12 cellular contexts compared by ENCODE assay signal in the genomic region with DNA sequence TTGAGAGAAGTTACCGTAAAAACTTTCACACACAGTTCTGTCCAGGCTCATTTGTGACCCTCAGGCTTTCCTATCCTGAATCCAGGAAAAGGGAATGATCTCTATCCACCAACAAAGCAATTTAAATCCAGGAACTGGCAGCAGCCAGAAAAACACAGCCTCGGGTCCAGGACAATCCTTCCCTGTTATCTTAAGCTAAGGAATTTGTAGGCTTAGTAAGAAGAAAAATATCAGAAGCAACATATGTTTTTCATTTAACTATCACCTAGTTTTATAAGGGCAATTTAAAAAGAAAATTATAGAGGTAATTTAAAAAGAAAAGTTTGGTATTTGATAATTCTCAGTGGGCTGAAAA. TPM values are rescaled to one million over a fixed set of nuclear protein-coding genes. Genes with fewer than 3 reads are reported as not detected.
DNase-seq lines count a peak whose midpoint lies in the region; ATAC-seq, FAIRE-seq and TF ChIP-seq lines count a peak whose summit lies in the region.
"Had no signal": no experiment of that assay in that cellular context is flagged by ENCODE, and none has a peak within 500 bp of the region (broad histone marks: within the 10 kb centered on the region; RNA-seq: fewer than 3 reads in every experiment).

No MANE protein-coding gene starts in this region.

- H2AFZ ChIP-seq in endothelial cell of umbilical vein (ENCODE audit: low read depth, low read length), result no peak overlapping the region

- TF ChIP-seq CTCF in heart left ventricle (IDR thresholded peaks at IDR 0.05) (no peak), endothelial cell of umbilical vein (IDR thresholded peaks at IDR 0.05; ENCODE audit: extremely low read depth in 1 of 2, insufficient read depth in 1 of 2, low read depth in 1 of 2, low read length in 2 of 2) (no peak), vagina (IDR thresholded peaks at IDR 0.05) (no peak)

- ATAC-seq in heart left ventricle (peak in 1 of 4 donors; percentile 14), HG03571 (IDR thresholded peaks at IDR 0.05; ENCODE audit: unreplicated experiment) (no peak)
- ATAC-seq: activated CD4-positive, CD25-positive, alpha-beta regulatory T cell treated with anti-CD3 and anti-CD28 coated beads, Interleukin-2, amount 50 U/mL, for 24 hours had no signal

- H3K9me3 ChIP-seq in heart left ventricle (peaks cover 0 to 9% (median 0%) of the 10 kb centered on the region in 12 donors), endothelial cell of umbilical vein (replicated peaks; ENCODE audit: control insufficient read depth, insufficient read depth, low read length) (no peaks in the 10 kb centered on the region), mucosa of rectum (ENCODE audit: control insufficient read depth in 2 of 2, low read length in 2 of 2) (no peaks in the 10 kb centered on the region), vagina (no peaks in the 10 kb centered on the region)

- H3K4me1 ChIP-seq in heart left ventricle (peaks cover 10 to 60% (median 41%) of the 10 kb centered on the region in 12 donors), endothelial cell of umbilical vein (ENCODE audit: control insufficient read depth, extremely low read depth, insufficient read depth, low read length) (peaks cover 28% of the 10 kb centered on the region), mucosa of rectum (ENCODE audit: control insufficient read depth in 2 of 2, insufficient read depth in 2 of 2, low read length in 2 of 2) (peaks cover 30 to 34% of the 10 kb centered on the region in 2 donors), vagina (peaks cover 52% of the 10 kb centered on the region)

- peak overlapping the region; percentile 47 to 85 (median 74) for H3K27ac ChIP-seq in heart left ventricle
- peak overlapping the region; percentile 74 for H3K27ac ChIP-seq in endothelial cell of umbilical vein (ENCODE audit: insufficient read depth, low read depth, low read length)
- peak overlapping the region; percentile 72 to 79 for H3K27ac ChIP-seq in mucosa of rectum (ENCODE audit: low read depth in 2 of 2, low read length in 2 of 2)
- H3K27ac ChIP-seq in vagina, result peak overlapping the region; percentile 52

- DNase-seq in heart left ventricle (no peak), cardiac septum (ENCODE audit: low spot score) (no peak), endothelial cell of umbilical vein (ENCODE audit: low read depth, low spot score) (peak; percentile 76), vagina (ENCODE audit: extremely low spot score in 2 of 2) (no peak), NCI-H1092 (lab: John Stamatoyannopoulos, UW) (no peak)
- DNase-seq in stimulated activated naive CD4-positive, alpha-beta T cell treated with Interleukin-2 at 50 U/mL for 16 hours (lab: John Stamatoyannopoulos, UW), result no peak
- DNase-seq: activated gamma-delta T cell treated with Interleukin-2 at 50 U/mL for 16 hours, NCI-H1417 treated with DMSO at 0.1 percent for 48 hours had no signal

- H3K9ac ChIP-seq in endothelial cell of umbilical vein (replicated peaks; ENCODE audit: extremely low read depth, insufficient read depth, low read length), result peak overlapping the region; percentile 60
- no peak overlapping the region for H3K9ac ChIP-seq in mucosa of rectum (ENCODE audit: low read depth in 1 of 2, low read length in 2 of 2)

- WGBS in heart left ventricle, 4 donors, result 30 to 48% (median 38%) methylated on average over 2 of the region's 2 CpGs

- TF ChIP-seq POLR2A in heart left ventricle (IDR thresholded peaks at IDR 0.05), result no peak
- TF ChIP-seq POLR2A in endothelial cell of umbilical vein (IDR thresholded peaks at IDR 0.05; ENCODE audit: low read depth, low read length), result no peak
- no peak for TF ChIP-seq POLR2A in vagina (IDR thresholded peaks at IDR 0.05)

- intact Hi-C loops in heart left ventricle (cut with DNase I), result loop anchor here in 2 of 10 donors (5.0 to 10.0 kb wide), 3 partner anchors 46 to 69 kb away; partner anchors contain the start of gene TEX2 (in 1 of the 2)
- intact Hi-C loops in cardiac septum (cut with DNase I), result no loop called here
- intact Hi-C loops in endothelial cell of umbilical vein (cut with micrococcal nuclease), result no loop called here
- intact Hi-C loops in vagina (cut with DNase I), result no loop called here

- H3K4me3 ChIP-seq in heart left ventricle (no peak overlapping the region), endothelial cell of umbilical vein (replicated peaks in 1 of 3; ENCODE audit: insufficient read depth in 1 of 3, low read depth in 1 of 3, low read length in 3 of 3) (no peak overlapping the region), mucosa of rectum (ENCODE audit: low read length in 2 of 2) (no peak overlapping the region), vagina (no peak overlapping the region)

- BruUV-seq in endothelial cell of umbilical vein (replicated peaks; lab: Mats Ljungman, UMichigan), result no TSS peak

- H3K27me3 ChIP-seq in heart left ventricle (no peaks in the 10 kb centered on the region), endothelial cell of umbilical vein (ENCODE audit: control insufficient read depth in 2 of 2, insufficient read depth in 2 of 2, low read length in 2 of 2) (no peaks in the 10 kb centered on the region), mucosa of rectum (ENCODE audit: control insufficient read depth in 2 of 2, insufficient read depth in 2 of 2, low read length in 2 of 2) (no peaks in the 10 kb centered on the region), vagina (no peaks in the 10 kb centered on the region)

- POLR2A ChIA-PET in endothelial cell of umbilical vein (lab: Charles Lee), result no interaction called here

- FAIRE-seq in endothelial cell of umbilical vein (lab: Jason Lieb, UNC), result peak; percentile 35
- FAIRE-seq: A204.1 had no signal

- H3K4me2 ChIP-seq in endothelial cell of umbilical vein (ENCODE audit: insufficient read depth, low read length), result peak overlapping the region; percentile 40

- no peaks in the 10 kb centered on the region for H4K20me1 ChIP-seq in endothelial cell of umbilical vein (replicated peaks; ENCODE audit: control insufficient read depth, extremely low read depth, insufficient read depth, low read length)

- no peaks in the 10 kb centered on the region for H3K79me2 ChIP-seq in endothelial cell of umbilical vein (ENCODE audit: control insufficient read depth, insufficient read depth, low read length)

- CTCF ChIA-PET in endothelial cell of umbilical vein (lab: Charles Lee), result interaction anchor here (0.7 to 3.4 kb wide), 11 partner anchors 8 to 82 kb away, joined by 3 to 12 read pairs (median 4); no protein-coding TSS in a partner anchor

- dilution Hi-C loops in endothelial cell of umbilical vein (cut with MboI; ENCODE audit: extremely low pct_ligation_motif_present, low sequenced_read_pairs), result no loop called here

- H3K36me3 ChIP-seq in heart left ventricle, result peaks cover 0 to 30% (median 18%) of the 10 kb centered on the region in 9 donors
- H3K36me3 ChIP-seq in endothelial cell of umbilical vein (ENCODE audit: control insufficient read depth in 2 of 2, extremely low read depth in 1 of 2, insufficient read depth in 2 of 2, low read length in 2 of 2), result peaks cover 5 to 10% of the 10 kb centered on the region in 2 experiments
- peaks cover 10 to 22% of the 10 kb centered on the region in 2 donors for H3K36me3 ChIP-seq in mucosa of rectum (ENCODE audit: control insufficient read depth in 2 of 2, insufficient read depth in 2 of 2, low read length in 2 of 2)
- H3K36me3 ChIP-seq in vagina, result peaks cover 0 to 11% of the 10 kb centered on the region in 2 donors

- H3K9me1 ChIP-seq in endothelial cell of umbilical vein (replicated peaks; ENCODE audit: control insufficient read depth, extremely low read depth, insufficient read depth, low read length), result no peaks in the 10 kb centered on the region

TF ChIP-seq in endothelial cell of umbilical vein, 7 proteins besides CTCF, POLR2A, EP300 and RAD21:
- TF ChIP-seq FOS (IDR thresholded peaks at IDR 0.05; ENCODE audit: borderline replicate concordance, insufficient read depth, low read length) (no peak), EZH2 (IDR thresholded peaks at IDR 0.05; ENCODE audit: borderline replicate concordance, low read depth, low read length, severe bottlenecking) (no peak), MAX (IDR thresholded peaks at IDR 0.05; ENCODE audit: insufficient read depth, insufficient read length) (no peak), JUN (IDR thresholded peaks at IDR 0.05; ENCODE audit: borderline replicate concordance, insufficient read depth, insufficient read length, low read depth) (no peak), POLR2AphosphoS5 (IDR thresholded peaks at IDR 0.05; ENCODE audit: insufficient read depth, low read depth, low read length) (no peak), GATA2 (IDR thresholded peaks at IDR 0.05; ENCODE audit: insufficient read depth, insufficient read length, low read depth, low read length) (no peak), MYC (IDR thresholded peaks at IDR 0.05; ENCODE audit: low read depth, low read length) (no peak)

RNA-seq across cellular contexts. Expression of gene TEX2, which starts 47.1 kb away (rescaled TPM):
- 10 to 100 TPM; 42.2 to 55.8 (median 51.1) TPM for total RNA-seq in heart left ventricle
- polyA plus RNA-seq in heart left ventricle, result 10 to 100 TPM; 16.8 to 49.1 TPM
- total RNA-seq in cardiac septum, result 48.8 TPM
- total RNA-seq in endothelial cell of umbilical vein, result 21.7 and 25.8 TPM in 2 replicates
- 12.5 and 13.3 TPM in 2 replicates for polyA plus RNA-seq in endothelial cell of umbilical vein
- polyA plus RNA-seq in endothelial cell of umbilical vein (2011; cell fraction: cytosol; rRNA removed), result 14.5 and 15.7 TPM in 2 replicates
- polyA plus RNA-seq in endothelial cell of umbilical vein (2011; cell fraction: nucleus; rRNA removed), result 19.2 and 20.3 TPM in 2 replicates
- polyA plus RNA-seq in endothelial cell of umbilical vein (2012), result 17.4 and 20.3 TPM in 2 replicates
- polyA minus RNA-seq in endothelial cell of umbilical vein, result 27.3 and 32.4 TPM in 2 replicates
- polyA minus RNA-seq in endothelial cell of umbilical vein (2011; cell fraction: cytosol; rRNA and poly(A)+ RNA removed), result 14.3 TPM
- polyA minus RNA-seq in endothelial cell of umbilical vein (2011; cell fraction: nucleus; rRNA and poly(A)+ RNA removed), result 15.1 and 20.7 TPM in 2 replicates
- total RNA-seq in vagina, result 32.4 TPM
